In the genomic region with DNA sequence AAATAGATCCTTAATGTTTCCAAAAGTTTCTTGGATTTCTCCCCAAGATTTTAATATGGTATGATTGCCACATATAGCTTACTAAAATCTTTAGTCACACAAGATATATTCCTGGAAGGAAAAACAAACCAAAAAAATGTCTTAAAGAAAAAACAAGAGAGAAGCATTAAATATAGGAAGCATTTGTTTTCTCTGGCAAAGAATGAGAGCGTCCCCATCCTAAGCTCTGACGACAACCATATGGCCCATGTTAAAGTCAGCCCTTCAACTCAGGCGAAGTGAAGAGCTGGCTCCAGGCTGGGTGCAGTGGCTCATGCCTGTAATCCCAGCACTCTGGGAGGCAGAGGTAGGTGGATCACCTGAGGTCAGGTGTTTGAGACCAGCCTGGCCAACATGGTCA, we compare ENCODE assay signal across 1 cellular context.
TF ChIP-seq lines count a peak whose summit lies in the region.

No MANE protein-coding gene starts in this region.

TF ChIP-seq in endothelial cell of umbilical vein, 7 proteins besides CTCF, POLR2A, EP300 and RAD21:
- no peak for TF ChIP-seq POLR2AphosphoS5 (IDR thresholded peaks at IDR 0.05; ENCODE audit: insufficient read depth, low read depth, low read length)
- TF ChIP-seq FOS (IDR thresholded peaks at IDR 0.05; ENCODE audit: borderline replicate concordance, insufficient read depth, low read length) = no peak
- no peak for TF ChIP-seq GATA2 (IDR thresholded peaks at IDR 0.05; ENCODE audit: insufficient read depth, insufficient read length, low read depth, low read length)
